In genomic region chr17:39174907-39175694, GRCh38 we compare ENCODE assay signal across 8 cellular contexts. TPM values are rescaled to one million over a fixed set of nuclear protein-coding genes. Genes with fewer than 3 reads are reported as not detected.
A peak's percentile ranks its signal among the peaks of the same experiment; 100 is the strongest.
DNase-seq lines count a peak whose midpoint lies in the region; ATAC-seq and TF ChIP-seq lines count a peak whose summit lies in the region.

No MANE protein-coding gene starts in this region.

- H3K4me3 ChIP-seq in BLaER1 (peak overlapping the region; percentile 4; the same call in 1 of the 2 replicates), OCI-LY7 (ENCODE audit: low read depth, low read length, poor library complexity, severe bottlenecking) (no peak overlapping the region), fibroblast of mammary gland (ENCODE audit: control insufficient read depth, low read depth, low read length) (no peak overlapping the region), neutrophil (ENCODE audit: low read depth in 1 of 2, low read length in 1 of 2) (no peak overlapping the region), tibial nerve (no peak overlapping the region)

- TF ChIP-seq POLR2A in tibial nerve (IDR thresholded peaks at IDR 0.05), result no peak

- no peaks in the 10 kb centered on the region for H3K9me2 ChIP-seq in OCI-LY7 (ENCODE audit: insufficient read depth, low read length)

- no peaks in the 10 kb centered on the region for H3K9me3 Mint-ChIP-seq in activated T-cell treated with anti-CD3 and anti-CD28 coated beads, Interleukin-2, amount 50 U/mL, for 4 hours

- DNase-seq in HK-2 (ENCODE audit: unreplicated experiment) (peak; percentile 46), OCI-LY7 (ENCODE audit: low spot score) (peak; percentile 91), fibroblast of mammary gland (ENCODE audit: low read depth) (peak; percentile 67), tibial nerve (ENCODE audit: low spot score in 2 of 2) (peak; percentile 59 to 72)
- peak; percentile 76 for DNase-seq in activated T-cell treated with anti-CD3 and anti-CD28 coated beads, Interleukin-2, amount 50 U/mL, for 4 hours

- ATAC-seq in activated T-cell treated with anti-CD3 and anti-CD28 coated beads, Interleukin-2, amount 50 U/mL, for 4 hours, result peak; percentile 88 to 89
- no peak for ATAC-seq in HG03095 (IDR thresholded peaks at IDR 0.05; ENCODE audit: unreplicated experiment)

- peaks cover 41% of the 10 kb centered on the region for H3K36me3 ChIP-seq in BLaER1
- H3K36me3 ChIP-seq in OCI-LY7 (ENCODE audit: insufficient read depth, low read length), result peaks cover 50% of the 10 kb centered on the region
- H3K36me3 ChIP-seq in neutrophil, result no peaks in the 10 kb centered on the region
- H3K36me3 ChIP-seq in tibial nerve, result peaks cover 0 to 40% (median 0%) of the 10 kb centered on the region in 3 donors

- H3K9me3 ChIP-seq in BLaER1 (no peaks in the 10 kb centered on the region), OCI-LY7 (ENCODE audit: low read length) (no peaks in the 10 kb centered on the region), neutrophil (no peaks in the 10 kb centered on the region), tibial nerve (no peaks in the 10 kb centered on the region)

- H3K79me2 ChIP-seq in OCI-LY7 (ENCODE audit: insufficient read depth, low read depth, low read length), result no peaks in the 10 kb centered on the region

- intact Hi-C loops in OCI-LY7 (cut with micrococcal nuclease; ENCODE audit: unreplicated experiment), result loop anchor here (2.0 kb wide), 1 partner anchor 22 kb away; no protein-coding TSS in a partner anchor

- H4K20me1 ChIP-seq in BLaER1 (peaks cover 16% of the 10 kb centered on the region; the same call in 1 of the 2 replicates), OCI-LY7 (ENCODE audit: insufficient read depth, low read length) (no peaks in the 10 kb centered on the region)

- peaks cover 4% of the 10 kb centered on the region for H3K4me1 Mint-ChIP-seq in activated T-cell treated with anti-CD3 and anti-CD28 coated beads, Interleukin-2, amount 50 U/mL, for 4 hours (ENCODE audit: low read depth)

- TF ChIP-seq EP300 in tibial nerve (IDR thresholded peaks at IDR 0.05), result no peak

- BruUV-seq in OCI-LY7 (replicated peaks; lab: Mats Ljungman, UMichigan), result no TSS peak

- H3K27ac ChIP-seq in BLaER1, result peak overlapping the region; percentile 71
- H3K27ac ChIP-seq in OCI-LY7 (ENCODE audit: low read depth, low read length, poor library complexity, severe bottlenecking), result peak overlapping the region; percentile 89
- no peak overlapping the region for H3K27ac ChIP-seq in neutrophil
- no peak overlapping the region for H3K27ac ChIP-seq in tibial nerve

- H3K36me3 Mint-ChIP-seq in activated T-cell treated with anti-CD3 and anti-CD28 coated beads, Interleukin-2, amount 50 U/mL, for 4 hours (ENCODE audit: insufficient read depth), result no peaks in the 10 kb centered on the region

- TF ChIP-seq CTCF in OCI-LY7 (conservative IDR thresholded peaks at IDR 0.05; ENCODE audit: low read length) (peak; percentile 94), fibroblast of mammary gland (conservative IDR thresholded peaks at IDR 0.05; ENCODE audit: control insufficient read depth, insufficient read depth, low read depth, low read length) (peak; percentile 74), neutrophil (IDR thresholded peaks at IDR 0.05) (peak; percentile 62), tibial nerve (IDR thresholded peaks at IDR 0.05) (peak; percentile 73 to 92 (median 87))

- no peaks in the 10 kb centered on the region for H3K27me3 ChIP-seq in BLaER1
- H3K27me3 ChIP-seq in neutrophil, result peaks cover 15% of the 10 kb centered on the region
- H3K27me3 ChIP-seq in tibial nerve, result no peaks in the 10 kb centered on the region

- no peak overlapping the region for H2AFZ ChIP-seq in OCI-LY7 (ENCODE audit: low read length)

- CTCF ChIA-PET in OCI-LY7 (lab: Charles Lee; ENCODE audit: unreplicated experiment), result interaction anchor here (0.7 to 3.3 kb wide), 6 partner anchors 9 to 447 kb away, joined by 3 to 22 read pairs (median 4); partner anchors contain the start of genes ARL5C and RPL19

- WGBS in tibial nerve, 2 donors, result 46 to 56% methylated on average over 20 to 35 of the region's 35 CpGs

- POLR2A ChIA-PET in OCI-LY7 (lab: Charles Lee), result interaction anchor here (0.6 to 1.8 kb wide), 3 partner anchors 9 to 21 kb away, joined by 3 to 6 read pairs (median 6); no protein-coding TSS in a partner anchor

- H3K4me1 ChIP-seq in BLaER1 (peaks cover 73% of the 10 kb centered on the region), OCI-LY7 (ENCODE audit: insufficient read depth, low read length, poor library complexity, severe bottlenecking) (peaks cover 52% of the 10 kb centered on the region), neutrophil (ENCODE audit: control insufficient read depth in 1 of 2, insufficient read depth in 1 of 2, low read depth in 1 of 2, low read length in 1 of 2) (peaks cover 4 to 5% of the 10 kb centered on the region in 2 experiments), tibial nerve (peaks cover 0 to 12% (median 4%) of the 10 kb centered on the region in 4 donors)

- no peak overlapping the region for H3K4me3 Mint-ChIP-seq in activated T-cell treated with anti-CD3 and anti-CD28 coated beads, Interleukin-2, amount 50 U/mL, for 4 hours

- H3K27me3 Mint-ChIP-seq in activated T-cell treated with anti-CD3 and anti-CD28 coated beads, Interleukin-2, amount 50 U/mL, for 4 hours (ENCODE audit: low read depth), result no peaks in the 10 kb centered on the region

- H3K9ac ChIP-seq in BLaER1, result peak overlapping the region; percentile 25; the same call in 1 of the 2 replicates

- H3K4me2 ChIP-seq in BLaER1 (peak overlapping the region; percentile 97), OCI-LY7 (ENCODE audit: low read length) (peak overlapping the region; percentile 18; the same call in 1 of the 2 replicates)

RNA-seq across cellular contexts. Expression of gene ARL5C, which starts 9.1 kb away (rescaled TPM):
- 0.16 and 2.4 TPM in 2 replicates for total RNA-seq in OCI-LY7 (2014; rRNA removed; shearing (Covaris generic))
- 0.65 and 0.68 TPM in 2 replicates for total RNA-seq in OCI-LY7 (2022)
- total RNA-seq in activated T-cell treated with anti-CD3 and anti-CD28 coated beads, Interleukin-2, amount 50 U/mL, for 4 hours, result not detected
- not detected for total RNA-seq in tibial nerve

RNA-seq across cellular contexts. Expression of gene CACNB1, which starts 22.4 kb away (rescaled TPM):
- total RNA-seq in OCI-LY7 (2014; rRNA removed; shearing (Covaris generic)), result 17.9 and 23.7 TPM in 2 replicates
- total RNA-seq in OCI-LY7 (2022), result 30.9 and 35.5 TPM in 2 replicates
- 1 to 10 TPM; 8.3 to 9.0 (median 8.8) TPM for total RNA-seq in activated T-cell treated with anti-CD3 and anti-CD28 coated beads, Interleukin-2, amount 50 U/mL, for 4 hours
- total RNA-seq in tibial nerve, result 10 to 100 TPM in 3 of 4 donors, 1 to 10 TPM in 1; 7.1 to 20.3 (median 15.0) TPM

RNA-seq across cellular contexts. Expression of gene PLXDC1, which starts 23.7 kb away (rescaled TPM):
- 0.13 and 0.41 TPM in 2 replicates for total RNA-seq in OCI-LY7 (2014; rRNA removed; shearing (Covaris generic))
- total RNA-seq in OCI-LY7 (2022), result 0.67 TPM in 1 of 2 replicates, not detected in the other
- under 1 TPM; 0.33 to 0.87 (median 0.68) TPM for total RNA-seq in activated T-cell treated with anti-CD3 and anti-CD28 coated beads, Interleukin-2, amount 50 U/mL, for 4 hours
- total RNA-seq in tibial nerve, result 10 to 100 TPM; 34.1 to 95.1 (median 42.4) TPM

RNA-seq across cellular contexts. Expression of gene RPL19, which starts 25.0 kb away (rescaled TPM):
- total RNA-seq in OCI-LY7 (2014; rRNA removed; shearing (Covaris generic)), result 4,395 and 6,079 TPM in 2 replicates
- total RNA-seq in OCI-LY7 (2022), result 3,132 and 3,168 TPM in 2 replicates
- 1,000 to 10,000 TPM; 2,810 to 3,060 (median 2,906) TPM for total RNA-seq in activated T-cell treated with anti-CD3 and anti-CD28 coated beads, Interleukin-2, amount 50 U/mL, for 4 hours
- 1,000 to 10,000 TPM; 2,381 to 3,486 (median 2,809) TPM for total RNA-seq in tibial nerve

RNA-seq across cellular contexts. Expression of gene STAC2, which starts 50.6 kb away (rescaled TPM):
- 0.03 TPM in 1 of 2 replicates, not detected in the other for total RNA-seq in OCI-LY7 (2014; rRNA removed; shearing (Covaris generic))
- not detected in 2 replicates for total RNA-seq in OCI-LY7 (2022)
- total RNA-seq in activated T-cell treated with anti-CD3 and anti-CD28 coated beads, Interleukin-2, amount 50 U/mL, for 4 hours, result not detected
- total RNA-seq in tibial nerve, result under 1 TPM in 2 of 4 donors, not detected in 2; 0.20 to 0.30 TPM

Comparison
In these comparisons a context has a peak if more than half of its experiments do, and no peak if none do; other contexts are left out.
1. H3K27ac ChIP-seq: peak in BLaER1 (single experiment) and OCI-LY7 (single experiment); none in neutrophil (single experiment) and tibial nerve (0 of 4).
2. RNA of gene PLXDC1, which starts 23.7 kb away (total RNA-seq): 34.1 to 95.1 TPM in tibial nerve; 0.33 to 0.87 TPM in activated T-cell treated with anti-CD3 and anti-CD28 coated beads, Interleukin-2, amount 50 U/mL, for 4 hours and 0.13 to 0.67 TPM in OCI-LY7; every median in the first group is over 10 times any median in the second.
3. Peak in every context shown above with its lines, with median percentiles within 50 percentile points of each other: DNase-seq and CTCF ChIP-seq.